2 cellular contexts compared by ENCODE assay signal in genomic region chr6:1618305-1619105, GRCh38.
TF ChIP-seq lines count a peak whose summit lies in the region.

No MANE protein-coding gene starts in this region.

TF ChIP-seq in HEK293, 187 proteins besides CTCF, POLR2A, EP300 and RAD21 (continues in another document):
- no peak for TF ChIP-seq PRDM1 (tag by site-specific recombination; IDR thresholded peaks at IDR 0.05)
- no peak for TF ChIP-seq ZNF23 (tag by site-specific recombination; IDR thresholded peaks at IDR 0.05; ENCODE audit: borderline replicate concordance)
- TF ChIP-seq, protein P1, sequence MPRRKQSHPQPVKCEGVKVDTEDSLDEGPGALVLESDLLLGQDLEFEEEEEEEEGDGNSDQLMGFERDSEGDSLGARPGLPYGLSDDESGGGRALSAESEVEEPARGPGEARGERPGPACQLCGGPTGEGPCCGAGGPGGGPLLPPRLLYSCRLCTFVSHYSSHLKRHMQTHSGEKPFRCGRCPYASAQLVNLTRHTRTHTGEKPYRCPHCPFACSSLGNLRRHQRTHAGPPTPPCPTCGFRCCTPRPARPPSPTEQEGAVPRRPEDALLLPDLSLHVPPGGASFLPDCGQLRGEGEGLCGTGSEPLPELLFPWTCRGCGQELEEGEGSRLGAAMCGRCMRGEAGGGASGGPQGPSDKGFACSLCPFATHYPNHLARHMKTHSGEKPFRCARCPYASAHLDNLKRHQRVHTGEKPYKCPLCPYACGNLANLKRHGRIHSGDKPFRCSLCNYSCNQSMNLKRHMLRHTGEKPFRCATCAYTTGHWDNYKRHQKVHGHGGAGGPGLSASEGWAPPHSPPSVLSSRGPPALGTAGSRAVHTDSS (tag by site-specific recombination; IDR thresholded peaks at IDR 0.05), result no peak
- TF ChIP-seq ZNF777 (tag by site-specific recombination; IDR thresholded peaks at IDR 0.05; ENCODE audit: borderline replicate concordance), result no peak
- no peak for TF ChIP-seq ZNF146 (tag by site-specific recombination; IDR thresholded peaks at IDR 0.05)
- no peak for TF ChIP-seq KLF9 (tag by site-specific recombination; IDR thresholded peaks at IDR 0.05; ENCODE audit: low read depth)
- no peak for TF ChIP-seq ZBTB20 (tag by site-specific recombination; IDR thresholded peaks at IDR 0.05)
- TF ChIP-seq ZNF571 (tag by site-specific recombination; IDR thresholded peaks at IDR 0.05), result no peak
- TF ChIP-seq ZNF544 (tag by site-specific recombination; IDR thresholded peaks at IDR 0.05), result no peak
- TF ChIP-seq, protein P2, sequence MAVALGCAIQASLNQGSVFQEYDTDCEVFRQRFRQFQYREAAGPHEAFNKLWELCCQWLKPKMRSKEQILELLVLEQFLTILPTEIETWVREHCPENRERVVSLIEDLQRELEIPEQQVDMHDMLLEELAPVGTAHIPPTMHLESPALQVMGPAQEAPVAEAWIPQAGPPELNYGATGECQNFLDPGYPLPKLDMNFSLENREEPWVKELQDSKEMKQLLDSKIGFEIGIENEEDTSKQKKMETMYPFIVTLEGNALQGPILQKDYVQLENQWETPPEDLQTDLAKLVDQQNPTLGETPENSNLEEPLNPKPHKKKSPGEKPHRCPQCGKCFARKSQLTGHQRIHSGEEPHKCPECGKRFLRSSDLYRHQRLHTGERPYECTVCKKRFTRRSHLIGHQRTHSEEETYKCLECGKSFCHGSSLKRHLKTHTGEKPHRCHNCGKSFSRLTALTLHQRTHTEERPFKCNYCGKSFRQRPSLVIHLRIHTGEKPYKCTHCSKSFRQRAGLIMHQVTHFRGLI (tag by site-specific recombination; IDR thresholded peaks at IDR 0.05), result no peak
- TF ChIP-seq MYNN (tag by site-specific recombination; IDR thresholded peaks at IDR 0.05; ENCODE audit: borderline replicate concordance), result no peak
- peak; percentile 87 for TF ChIP-seq ZNF121 (tag by site-specific recombination; IDR thresholded peaks at IDR 0.05)
- TF ChIP-seq ZNF645 (tag by site-specific recombination; IDR thresholded peaks at IDR 0.05), result no peak
- TF ChIP-seq ATF2 (tag by site-specific recombination; IDR thresholded peaks at IDR 0.05; ENCODE audit: low read depth), result no peak
- no peak for TF ChIP-seq SP2 (tag by site-specific recombination; IDR thresholded peaks at IDR 0.05)
- TF ChIP-seq ZNF362 (tag by site-specific recombination; IDR thresholded peaks at IDR 0.05), result no peak
- TF ChIP-seq SP7 (tag by site-specific recombination; IDR thresholded peaks at IDR 0.05), result no peak
- no peak for TF ChIP-seq ZSCAN5A (tag by site-specific recombination; IDR thresholded peaks at IDR 0.05)
- TF ChIP-seq GFI1B (tag by site-specific recombination; IDR thresholded peaks at IDR 0.05), result no peak
- TF ChIP-seq BCL11B (tag by site-specific recombination; IDR thresholded peaks at IDR 0.05; ENCODE audit: low read depth), result no peak
- peak; percentile 85 for TF ChIP-seq ZNF202 (tag by site-specific recombination; IDR thresholded peaks at IDR 0.05; ENCODE audit: borderline replicate concordance)
- no peak for TF ChIP-seq ZNF114 (tag by site-specific recombination; IDR thresholded peaks at IDR 0.05)
- no peak for TF ChIP-seq ZNF169 (tag by site-specific recombination; IDR thresholded peaks at IDR 0.05)
- peak; percentile 44; the same call in 1 of the 2 replicates for TF ChIP-seq GLIS2 (tag by site-specific recombination; IDR thresholded peaks at IDR 0.05)
- TF ChIP-seq ZNF221 (tag by site-specific recombination; IDR thresholded peaks at IDR 0.05; ENCODE audit: borderline replicate concordance), result no peak
- no peak for TF ChIP-seq SCRT1 (tag by site-specific recombination; IDR thresholded peaks at IDR 0.05; ENCODE audit: borderline replicate concordance)
- no peak for TF ChIP-seq ZNF548 (tag by site-specific recombination; IDR thresholded peaks at IDR 0.05)

TF ChIP-seq in H1, 55 proteins besides CTCF, POLR2A, EP300 and RAD21:
- TF ChIP-seq E2F6 (IDR thresholded peaks at IDR 0.05) (no peak), FOSL1 (IDR thresholded peaks at IDR 0.05; ENCODE audit: insufficient read depth, low read depth, low read length) (no peak), ASH2L (IDR thresholded peaks at IDR 0.05; ENCODE audit: low read length) (no peak), CEBPB (IDR thresholded peaks at IDR 0.05; ENCODE audit: low read depth, low read length) (no peak), RXRA (IDR thresholded peaks at IDR 0.05; ENCODE audit: insufficient read depth, low read depth, low read length) (no peak), PHF8 (conservative IDR thresholded peaks at IDR 0.05; ENCODE audit: low read depth, low read length) (no peak), RNF2 (IDR thresholded peaks at IDR 0.05; ENCODE audit: borderline replicate concordance, low read depth, low read length, missing control alignments, poor library complexity, severe bottlenecking) (peak; percentile 92), CREB1 (IDR thresholded peaks at IDR 0.05) (no peak), BCL11A (IDR thresholded peaks at IDR 0.05; ENCODE audit: low read depth in 2 of 2, low read length in 2 of 2) (no peak), GABPA (IDR thresholded peaks at IDR 0.05; ENCODE audit: borderline replicate concordance, insufficient read depth, low read length) (no peak), TAF1 (IDR thresholded peaks at IDR 0.05; ENCODE audit: low read depth, low read length) (no peak), SUZ12 (IDR thresholded peaks at IDR 0.05; ENCODE audit: low read length) (peak; percentile 17; the same call in 1 of the 2 replicates), KDM5A (IDR thresholded peaks at IDR 0.05; ENCODE audit: low read length) (no peak)
- TF ChIP-seq, protein P3, sequence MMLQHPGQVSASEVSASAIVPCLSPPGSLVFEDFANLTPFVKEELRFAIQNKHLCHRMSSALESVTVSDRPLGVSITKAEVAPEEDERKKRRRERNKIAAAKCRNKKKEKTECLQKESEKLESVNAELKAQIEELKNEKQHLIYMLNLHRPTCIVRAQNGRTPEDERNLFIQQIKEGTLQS (IDR thresholded peaks at IDR 0.05; ENCODE audit: insufficient read depth, low read depth, low read length), result no peak
